In genomic region chr11:107457205-107457557, GRCh38 we compare ENCODE assay signal across 8 cellular contexts. TPM values are rescaled to one million over a fixed set of nuclear protein-coding genes. Genes with fewer than 3 reads are reported as not detected.
DNase-seq lines count a peak whose midpoint lies in the region; ATAC-seq and TF ChIP-seq lines count a peak whose summit lies in the region.

No MANE protein-coding gene starts in this region.

- no peaks in the 10 kb centered on the region for H3K27me3 Mint-ChIP-seq in activated T-cell treated with anti-CD3 and anti-CD28 coated beads, Interleukin-2, amount 50 U/mL, for 72 hours (ENCODE audit: low read depth)

- H3K9me3 Mint-ChIP-seq in activated T-cell treated with anti-CD3 and anti-CD28 coated beads, Interleukin-2, amount 50 U/mL, for 72 hours, result no peaks in the 10 kb centered on the region

- H3K4me3 Mint-ChIP-seq in activated T-cell treated with anti-CD3 and anti-CD28 coated beads, Interleukin-2, amount 50 U/mL, for 72 hours, result peak overlapping the region; percentile 90 to 95

- H3K4me3 ChIP-seq in retinal pigment epithelial cell (ENCODE audit: low read length), result peak overlapping the region; percentile 67

- TF ChIP-seq CTCF in retinal pigment epithelial cell (conservative IDR thresholded peaks at IDR 0.05; ENCODE audit: low read depth, low read length), result no peak

- H3K4me1 Mint-ChIP-seq in activated T-cell treated with anti-CD3 and anti-CD28 coated beads, Interleukin-2, amount 50 U/mL, for 72 hours (ENCODE audit: low read depth), result peaks cover 42% of the 10 kb centered on the region

- H3K36me3 Mint-ChIP-seq in activated T-cell treated with anti-CD3 and anti-CD28 coated beads, Interleukin-2, amount 50 U/mL, for 72 hours (ENCODE audit: insufficient read depth in 2 of 2), result peaks cover 0 to 7% of the 10 kb centered on the region in 2 donors

- H3K27ac Mint-ChIP-seq in activated T-cell treated with anti-CD3 and anti-CD28 coated beads, Interleukin-2, amount 50 U/mL, for 72 hours, result peak overlapping the region; percentile 92

- DNase-seq in ELR (ENCODE audit: low read depth), result peak; percentile 34
- peak; percentile 10 to 28 for DNase-seq in activated T-cell treated with anti-CD3 and anti-CD28 coated beads, Interleukin-2, amount 50 U/mL, for 72 hours
- peak; percentile 18 for DNase-seq in glomerular visceral epithelial cell (ENCODE audit: extremely low spot score)
- DNase-seq in retinal pigment epithelial cell (ENCODE audit: low read depth), result no peak
- no peak for DNase-seq in putamen (ENCODE audit: low spot score)
- DNase-seq in GOT3 (lab: John Stamatoyannopoulos, UW), result no peak

- ATAC-seq in GM21367 (IDR thresholded peaks at IDR 0.05; ENCODE audit: unreplicated experiment) (peak; percentile 32), HG03575 (IDR thresholded peaks at IDR 0.05; ENCODE audit: extremely low read depth, insufficient number of reproducible peaks, low FRiP score, unreplicated experiment) (peak; percentile 23)
- ATAC-seq in activated T-cell treated with anti-CD3 and anti-CD28 coated beads, Interleukin-2, amount 50 U/mL, for 72 hours (replicated peaks in 1 of 2), result peak; percentile 47 to 60

RNA-seq across cellular contexts. Expression of gene CWF19L2, which starts 0.4 kb away (rescaled TPM):
- total RNA-seq in activated T-cell treated with anti-CD3 and anti-CD28 coated beads, Interleukin-2, amount 50 U/mL, for 72 hours, result 10 to 100 TPM; 15.0 to 16.2 TPM

Comparison
In these comparisons a context has a peak if more than half of its experiments do, and no peak if none do; other contexts are left out.
1. DNase-seq: peak in ELR (single experiment), activated T-cell treated with anti-CD3 and anti-CD28 coated beads, Interleukin-2, amount 50 U/mL, for 72 hours (2 of 2) and glomerular visceral epithelial cell (single experiment); none in retinal pigment epithelial cell (single experiment), putamen (single experiment) and GOT3 (single experiment).
2. Peak in every context shown above with its lines, with median percentiles within 50 percentile points of each other: ATAC-seq.